Comparison of ENCODE assay signal across 1 cellular context in genomic region chr6:35489995-35490791, GRCh38.
TF ChIP-seq lines count a peak whose summit lies in the region.

No MANE protein-coding gene starts in this region.

TF ChIP-seq in K562, 482 proteins besides CTCF, POLR2A, EP300 and RAD21 (continued from another document):
- TF ChIP-seq BCLAF1 (IDR thresholded peaks at IDR 0.05; ENCODE audit: borderline replicate concordance in 1 of 2, control insufficient read depth in 1 of 2, low read depth in 2 of 2, low read length in 1 of 2) (no peak), HDAC2 (IDR thresholded peaks at IDR 0.05) (no peak), SUPT5H (IDR thresholded peaks at IDR 0.05) (no peak), HCFC1 (IDR thresholded peaks at IDR 0.05; ENCODE audit: low read depth, low read length) (0 out of 2 replicates have a peak, but pooled peaks have one; percentile 13), ZNF384 (IDR thresholded peaks at IDR 0.05; ENCODE audit: low read depth, low read length) (no peak), ZNF175 (CRISPR knock-in tag; IDR thresholded peaks at IDR 0.05; ENCODE audit: low read depth) (peak; percentile 88), ZBTB7A (IDR thresholded peaks at IDR 0.05; ENCODE audit: borderline replicate concordance, control insufficient read depth, low read depth, low read length) (peak; percentile 20; the same call in 1 of the 2 replicates), ZNF699 (CRISPR knock-in tag; IDR thresholded peaks at IDR 0.05; ENCODE audit: insufficient replicate concordance) (no peak), ZNF830 (CRISPR knock-in tag; IDR thresholded peaks at IDR 0.05) (no peak), ARID3A (IDR thresholded peaks at IDR 0.05; ENCODE audit: borderline replicate concordance, low read depth, low read length) (no peak), ZSCAN32 (CRISPR knock-in tag; IDR thresholded peaks at IDR 0.05) (no peak), TFAP4 (CRISPR knock-in tag; IDR thresholded peaks at IDR 0.05; ENCODE audit: borderline replicate concordance) (peak; percentile 91), THAP7 (CRISPR knock-in tag; IDR thresholded peaks at IDR 0.05) (no peak), ZNF395 (CRISPR knock-in tag; IDR thresholded peaks at IDR 0.05) (peak; percentile 87), KDM4B (IDR thresholded peaks at IDR 0.05; ENCODE audit: borderline replicate concordance in 2 of 2, low read depth in 1 of 2) (0 out of 4 replicates have a peak, but pooled peaks of 1 of the 2 experiments have one; percentile 35), FOSL1 (tag; conservative IDR thresholded peaks at IDR 0.05) (peak; percentile 68), RNF2 (IDR thresholded peaks at IDR 0.05) (peak; percentile 69; the same call in 1 of the 2 replicates), ZNF445 (CRISPR knock-in tag; IDR thresholded peaks at IDR 0.05; ENCODE audit: low read depth) (no peak), ZNF561 (CRISPR knock-in tag; conservative IDR thresholded peaks at IDR 0.05) (no peak), TCF7L2 (IDR thresholded peaks at IDR 0.05; ENCODE audit: low read depth, low read length) (no peak), NR3C1 (CRISPR knock-in tag; IDR thresholded peaks at IDR 0.05) (no peak), ZNF644 (tag; IDR thresholded peaks at IDR 0.05; ENCODE audit: low read depth) (peak; percentile 77), SMARCE1 (IDR thresholded peaks at IDR 0.05) (peak; percentile 18; the same call in 1 of the 2 replicates), BDP1 (IDR thresholded peaks at IDR 0.05; ENCODE audit: insufficient read depth, insufficient read length) (no peak), ZNF318 (IDR thresholded peaks at IDR 0.05; ENCODE audit: borderline replicate concordance in 1 of 2, low read depth in 1 of 2) (no peak), DDX20 (tag; IDR thresholded peaks at IDR 0.05; ENCODE audit: low read depth) (no peak), PURB (CRISPR knock-in tag; IDR thresholded peaks at IDR 0.05; ENCODE audit: low read depth) (no peak), SMAD2 (IDR thresholded peaks at IDR 0.05; ENCODE audit: low read depth, low read length) (no peak), SAFB2 (IDR thresholded peaks at IDR 0.05; ENCODE audit: borderline replicate concordance, low read depth, low read length, severe bottlenecking) (no peak), ILK (tag; IDR thresholded peaks at IDR 0.05; ENCODE audit: borderline replicate concordance, low read depth) (no peak), JUNB (CRISPR knock-in tag; conservative IDR thresholded peaks at IDR 0.05) (no peak), ZNF277 (CRISPR knock-in tag; IDR thresholded peaks at IDR 0.05; ENCODE audit: borderline replicate concordance) (no peak), NR0B1 (IDR thresholded peaks at IDR 0.05; ENCODE audit: partially characterized antibody) (no peak), FOXJ3 (CRISPR knock-in tag; IDR thresholded peaks at IDR 0.05) (no peak), MXI1 (IDR thresholded peaks at IDR 0.05; ENCODE audit: low read depth, low read length) (no peak), TGIF2 (CRISPR knock-in tag; IDR thresholded peaks at IDR 0.05) (no peak), GABPB2 (CRISPR knock-in tag; conservative IDR thresholded peaks at IDR 0.05) (no peak), YY1 (IDR thresholded peaks at IDR 0.05; ENCODE audit: borderline replicate concordance in 1 of 3, control insufficient read depth in 1 of 3, extremely low read depth in 1 of 3, insufficient read depth in 3 of 3, insufficient read length in 1 of 3, insufficient replicate concordance in 2 of 3, low read depth in 1 of 3, low read length in 2 of 3) (peak in 2 of 3 experiments; percentile 49 to 85)
